Comparison of ENCODE assay signal across 14 cellular contexts in the genomic region with DNA sequence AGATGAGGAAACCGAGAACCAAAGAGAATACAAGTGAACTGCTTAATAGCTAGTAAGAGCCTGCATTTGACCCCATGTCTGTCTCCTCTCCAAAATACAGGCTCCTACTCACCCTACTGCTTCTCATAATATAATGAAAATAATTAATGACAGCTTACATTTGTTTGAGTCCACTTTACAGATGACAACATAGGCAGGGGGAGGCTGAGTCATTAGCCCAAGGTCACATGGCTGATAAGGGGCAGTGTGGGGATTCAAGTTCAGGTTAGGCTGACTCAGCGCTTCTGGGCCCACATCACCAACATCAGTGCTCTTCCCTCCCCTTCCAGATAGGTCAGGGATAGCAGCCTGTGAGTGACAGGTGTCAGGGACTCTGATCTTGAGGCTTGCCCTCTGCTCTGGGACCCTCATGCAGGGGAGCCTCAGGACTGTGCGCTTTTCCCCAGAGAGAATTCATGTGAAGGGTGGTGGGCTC. TPM values are rescaled to one million over a fixed set of nuclear protein-coding genes. Genes with fewer than 3 reads are reported as not detected.
DNase-seq lines count a peak whose midpoint lies in the region; ATAC-seq, FAIRE-seq and TF ChIP-seq lines count a peak whose summit lies in the region.
"Had no signal": no experiment of that assay in that cellular context is flagged by ENCODE, and none has a peak within 500 bp of the region (broad histone marks: within the 10 kb centered on the region; RNA-seq: fewer than 3 reads in every experiment).

No MANE protein-coding gene starts in this region.

- POLR2A ChIA-PET in CD8-positive, alpha-beta T cell (lab: Charles Lee), result interaction anchor here (1.0 kb wide), 1 partner anchor 30 kb away, joined by 5 read pairs; no protein-coding TSS in a partner anchor
- POLR2A ChIA-PET in HEK293T (lab: Yijun Ruan, JAX), result no interaction called here
- POLR2A ChIA-PET in activated naive CD8-positive, alpha-beta T cell treated with anti-CD3 and anti-CD28 coated beads, Interleukin-2, amount 10 ng/mL, durations not matched to agents 7 days and 5 days (lab: Charles Lee), result interaction anchor here (1.0 to 1.7 kb wide), 3 partner anchors 16 to 30 kb away, joined by 3 to 9 read pairs (median 4); a partner anchor contains a TSS
- POLR2A ChIA-PET in HepG2 (lab: Yijun Ruan, JAX), result no interaction called here

- in situ Hi-C loops in HepG2 (cut with HindIII; ENCODE audit: extremely low pct_ligation_motif_present, low pct_unique_long_range_greater_than_20kb), result no loop called here

- peak overlapping the region; percentile 57 for H3K27ac Mint-ChIP-seq in CD8-positive, alpha-beta T cell
- peak overlapping the region; percentile 97 for H3K27ac Mint-ChIP-seq in activated naive CD8-positive, alpha-beta T cell treated with anti-CD3 and anti-CD28 coated beads, Interleukin-2, amount 10 ng/mL, durations not matched to agents 7 days and 5 days
- H3K27ac Mint-ChIP-seq: nephron progenitor cell had no signal

- no peak overlapping the region for H3K4me3 Mint-ChIP-seq in CD8-positive, alpha-beta T cell
- H3K4me3 Mint-ChIP-seq in activated naive CD8-positive, alpha-beta T cell treated with anti-CD3 and anti-CD28 coated beads, Interleukin-2, amount 10 ng/mL, durations not matched to agents 7 days and 5 days, result no peak overlapping the region
- H3K4me3 Mint-ChIP-seq: nephron progenitor cell had no signal

- no peaks in the 10 kb centered on the region for H4K20me1 ChIP-seq in HepG2 (ENCODE audit: insufficient read depth, low read length)

- no peak for TF ChIP-seq EP300 in HepG2 (IDR thresholded peaks at IDR 0.05; ENCODE audit: low read depth in 2 of 2, low read length in 2 of 2)
- TF ChIP-seq EP300 in HepG2 (CRISPR knock-in tag; IDR thresholded peaks at IDR 0.05; ENCODE audit: borderline replicate concordance), result no peak

- H3K4me3 ChIP-seq in CD8-positive, alpha-beta T cell (ENCODE audit: low read depth, low read length), result no peak overlapping the region
- no peak overlapping the region for H3K4me3 ChIP-seq in HepG2 (replicated peaks in 1 of 3; ENCODE audit: insufficient read depth in 1 of 3, low read depth in 2 of 3, low read length in 3 of 3)
- H3K4me3 ChIP-seq: HAP-1 had no signal

- H3K36me3 ChIP-seq in CD8-positive, alpha-beta T cell (ENCODE audit: insufficient read depth, low read length), result no peaks in the 10 kb centered on the region
- peaks cover 0 to 2% of the 10 kb centered on the region in 2 experiments; a peak in 1 of 5 replicates for H3K36me3 ChIP-seq in HepG2 (replicated peaks in 1 of 2; ENCODE audit: control insufficient read depth in 1 of 2, insufficient read depth in 2 of 2, low read length in 2 of 2)
- H3K36me3 ChIP-seq: HAP-1 had no signal

- no peaks in the 10 kb centered on the region for H3K79me2 ChIP-seq in HepG2 (ENCODE audit: insufficient read depth, low read length)

- no peak overlapping the region for H3K4me2 ChIP-seq in HepG2 (ENCODE audit: low read depth, low read length)

- peaks cover under 1% of the 10 kb centered on the region for H3K36me3 Mint-ChIP-seq in CD8-positive, alpha-beta T cell
- H3K36me3 Mint-ChIP-seq in activated naive CD8-positive, alpha-beta T cell treated with anti-CD3 and anti-CD28 coated beads, Interleukin-2, amount 10 ng/mL, durations not matched to agents 7 days and 5 days, result peaks cover 19% of the 10 kb centered on the region
- H3K36me3 Mint-ChIP-seq: CD8-positive, alpha-beta memory T cell had no signal

- no peak overlapping the region for H3K27ac ChIP-seq in CD8-positive, alpha-beta T cell (ENCODE audit: low read depth, low read length)
- H3K27ac ChIP-seq in HepG2 (ENCODE audit: extremely low read length, insufficient read depth, low read length), result no peak overlapping the region

- no peak for TF ChIP-seq POLR2A in HepG2 (IDR thresholded peaks at IDR 0.05; ENCODE audit: insufficient read depth in 1 of 2, low read depth in 2 of 2, low read length in 2 of 2)

- WGBS in HepG2 (ENCODE audit: low lambda C conversion rate), result 92% methylated on average over 3 of the region's 3 CpGs

- peaks cover 52% of the 10 kb centered on the region for H3K4me1 Mint-ChIP-seq in CD8-positive, alpha-beta T cell (ENCODE audit: low read depth)
- peaks cover 66% of the 10 kb centered on the region for H3K4me1 Mint-ChIP-seq in activated naive CD8-positive, alpha-beta T cell treated with anti-CD3 and anti-CD28 coated beads, Interleukin-2, amount 10 ng/mL, durations not matched to agents 7 days and 5 days

- no TSS peak for BruUV-seq in HepG2 (replicated peaks; lab: Mats Ljungman, UMichigan)

- TF ChIP-seq CTCF in CD8-positive, alpha-beta T cell (IDR thresholded peaks at IDR 0.05), result no peak
- TF ChIP-seq CTCF in HepG2 (CRISPR knock-in tag; IDR thresholded peaks at IDR 0.05), result no peak

- no peak for FAIRE-seq in HepG2 (lab: Jason Lieb, UNC)

- no peaks in the 10 kb centered on the region for H3K27me3 Mint-ChIP-seq in CD8-positive, alpha-beta T cell (ENCODE audit: low read depth)
- H3K27me3 Mint-ChIP-seq in activated naive CD8-positive, alpha-beta T cell treated with anti-CD3 and anti-CD28 coated beads, Interleukin-2, amount 10 ng/mL, durations not matched to agents 7 days and 5 days, result no peaks in the 10 kb centered on the region
- H3K27me3 Mint-ChIP-seq: CD8-positive, alpha-beta memory T cell had no signal

- no peaks in the 10 kb centered on the region for H3K27me3 ChIP-seq in CD8-positive, alpha-beta T cell (ENCODE audit: insufficient read depth, low read length)
- no peaks in the 10 kb centered on the region; a peak in 1 of 5 replicates for H3K27me3 ChIP-seq in HepG2 (ENCODE audit: control insufficient read depth in 1 of 2, insufficient read depth in 2 of 2, low read length in 2 of 2)

- H3K9ac ChIP-seq in HepG2 (ENCODE audit: insufficient read depth, low read depth, low read length), result no peak overlapping the region

- CTCF ChIA-PET in CD8-positive, alpha-beta T cell (lab: Charles Lee), result interaction anchor here (0.7 to 4.5 kb wide), 7 partner anchors 9 to 164 kb away, joined by 3 to 33 read pairs (median 6); no protein-coding TSS in a partner anchor
- CTCF ChIA-PET in HEK293T (lab: Yijun Ruan, JAX), result no interaction called here
- CTCF ChIA-PET in HepG2 (lab: Yijun Ruan, JAX; ENCODE audit: low intra/inter-chr PET ratio, low total read pairs), result no interaction called here

- TF ChIP-seq RAD21 in HepG2 (CRISPR knock-in tag; IDR thresholded peaks at IDR 0.05), result no peak

- no peak for DNase-seq in CD8-positive, alpha-beta T cell
- DNase-seq in HEK293T (ENCODE audit: extremely low spot score) (no peak), HepG2 (ENCODE audit: low spot score) (no peak), dedifferentiated amniotic fluid mesenchymal stem cell (ENCODE audit: extremely low spot score) (no peak), putamen (ENCODE audit: low spot score) (no peak), AG08396 (ENCODE audit: low spot score) (no peak)
- no peak for DNase-seq in activated naive CD8-positive, alpha-beta T cell treated with anti-CD3 and anti-CD28 coated beads, Interleukin-2, amount 10 ng/mL, durations not matched to agents 7 days and 5 days
- DNase-seq: activated CD8-positive, alpha-beta memory T cell treated with anti-CD3 and anti-CD28 coated beads for 24 hours; CD8-positive, alpha-beta memory T cell; hippocampal formation; left ventricle myocardium superior; NCI-H2171 treated with DMSO at 0.1 percent for 48 hours; nephron progenitor cell had no signal

- H3K9me3 Mint-ChIP-seq in CD8-positive, alpha-beta T cell, result no peaks in the 10 kb centered on the region
- H3K9me3 Mint-ChIP-seq in activated naive CD8-positive, alpha-beta T cell treated with anti-CD3 and anti-CD28 coated beads, Interleukin-2, amount 10 ng/mL, durations not matched to agents 7 days and 5 days, result no peaks in the 10 kb centered on the region
- H3K9me3 Mint-ChIP-seq: CD8-positive, alpha-beta memory T cell; nephron progenitor cell had no signal

- peaks cover 56% of the 10 kb centered on the region for H3K4me1 ChIP-seq in CD8-positive, alpha-beta T cell (ENCODE audit: insufficient read depth, low read length)
- H3K4me1 ChIP-seq in HepG2 (ENCODE audit: insufficient read depth, low read length), result no peaks in the 10 kb centered on the region
- H3K4me1 ChIP-seq: HAP-1 had no signal

- intact Hi-C loops in CD8-positive, alpha-beta T cell (cut with DNase I, micrococcal nuclease), result loop anchor here (5.0 kb wide), 2 partner anchors 60 to 1030 kb away; a partner anchor contains a TSS
- intact Hi-C loops in HepG2 (cut with micrococcal nuclease; ENCODE audit: unreplicated experiment), result no loop called here

- no peaks in the 10 kb centered on the region for H3K9me3 ChIP-seq in CD8-positive, alpha-beta T cell (ENCODE audit: low read length)
- H3K9me3 ChIP-seq in HepG2 (ENCODE audit: low read length), result no peaks in the 10 kb centered on the region
- H3K9me3 ChIP-seq: HAP-1 had no signal

- H2AFZ ChIP-seq in HepG2 (ENCODE audit: low read length), result no peak overlapping the region

- no peak for ATAC-seq in CD8-positive, alpha-beta T cell
- ATAC-seq in activated naive CD8-positive, alpha-beta T cell treated with anti-CD3 and anti-CD28 coated beads, Interleukin-2, amount 10 ng/mL, durations not matched to agents 7 days and 5 days (ENCODE audit: low read depth), result no peak
- no peak for ATAC-seq in HepG2

RNA-seq across cellular contexts. Expression of a gene that starts 16.2 kb away (rescaled TPM):
- total RNA-seq in CD8-positive, alpha-beta T cell, result 1 to 10 TPM; 3.5 to 4.1 TPM
- total RNA-seq in activated naive CD8-positive, alpha-beta T cell treated with anti-CD3 and anti-CD28 coated beads, Interleukin-2, amount 10 ng/mL, durations not matched to agents 7 days and 5 days, result 10 to 100 TPM; 16.5 to 16.6 TPM
- total RNA-seq in HepG2 (2016; rRNA removed; fragmentation: Illumina TruSeq; extraction: Trizol), result 1.5 and 1.7 TPM in 2 replicates
- 1.1 and 1.3 TPM in 2 replicates for total RNA-seq in HepG2 (2016; cell fraction: cytosol; rRNA removed; fragmentation: Illumina TruSeq; extraction: Trizol; ENCODE audit: low read depth)
- 1.1 and 2.1 TPM in 2 replicates for total RNA-seq in HepG2 (2016; cell fraction: insoluble cytoplasmic fraction; rRNA removed; fragmentation: Illumina TruSeq; extraction: Trizol)
- 1.9 and 3.3 TPM in 2 replicates for total RNA-seq in HepG2 (2016; cell fraction: membrane; rRNA removed; fragmentation: Illumina TruSeq; extraction: Trizol)
- 3.3 and 3.6 TPM in 2 replicates for total RNA-seq in HepG2 (2016; cell fraction: nucleus; rRNA removed; fragmentation: Illumina TruSeq; extraction: Trizol)
- polyA plus RNA-seq in HepG2 (2011; rRNA removed), result 3.5 and 5.7 TPM in 2 replicates
- 5.0 and 5.9 TPM in 2 replicates for polyA plus RNA-seq in HepG2 (2011; cell fraction: cytosol; rRNA removed)
- polyA plus RNA-seq in HepG2 (2011; cell fraction: nucleus; rRNA removed), result 11.6 and 12.5 TPM in 2 replicates
- 2.4 TPM in 2 replicates for polyA plus RNA-seq in HepG2 (2012)
- polyA plus RNA-seq in HepG2 (2016; cell fraction: cytosol; fragmentation: Illumina TruSeq; extraction: Trizol; ENCODE audit: low read depth), result 1.2 and 2.1 TPM in 2 replicates
- 1.7 and 1.8 TPM in 2 replicates for polyA plus RNA-seq in HepG2 (2016; cell fraction: insoluble cytoplasmic fraction; fragmentation: Illumina TruSeq; extraction: Trizol; ENCODE audit: low read depth)
- 1.5 and 3.1 TPM in 2 replicates for polyA plus RNA-seq in HepG2 (2016; cell fraction: membrane; fragmentation: Illumina TruSeq; extraction: Trizol; ENCODE audit: low read depth)
- 3.6 and 5.6 TPM in 2 replicates for polyA plus RNA-seq in HepG2 (2016; cell fraction: nucleus; fragmentation: Illumina TruSeq; extraction: Trizol; ENCODE audit: insufficient read depth, low read depth)
- 0.12 and 8.6 TPM in 2 replicates for polyA minus RNA-seq in HepG2 (2011; rRNA and poly(A)+ RNA removed; ENCODE audit: low replicate concordance)
- polyA minus RNA-seq in HepG2 (2011; cell fraction: cytosol; rRNA and poly(A)+ RNA removed), result 2.1 and 3.6 TPM in 2 replicates
- 8.3 and 8.8 TPM in 2 replicates for polyA minus RNA-seq in HepG2 (2011; cell fraction: nucleus; rRNA and poly(A)+ RNA removed)

Comparison
In these comparisons a context has a peak if more than half of its experiments do, and no peak if none do; other contexts are left out.
1. POLR2A ChIA-PET loops: an anchor here in CD8-positive, alpha-beta T cell (1.0 kb wide) and activated naive CD8-positive, alpha-beta T cell treated with anti-CD3 and anti-CD28 coated beads, Interleukin-2, amount 10 ng/mL, durations not matched to agents 7 days and 5 days (1.0 to 1.7 kb wide); none called in HEK293T and HepG2.